ENCODE assay signal across 1 cellular context in genomic region chr18:79490593-79491551, GRCh38.
TF ChIP-seq lines count a peak whose summit lies in the region.

No MANE protein-coding gene starts in this region.

TF ChIP-seq in HepG2, 621 proteins besides CTCF, POLR2A, EP300 and RAD21 (continued from another document):
- no peak for TF ChIP-seq ZZZ3 (CRISPR knock-in tag; IDR thresholded peaks at IDR 0.05; ENCODE audit: borderline replicate concordance)
- TF ChIP-seq GATAD1 (CRISPR knock-in tag; IDR thresholded peaks at IDR 0.05) = no peak
TF ChIP-seq in HepG2: peak in this region for 0.
